17 cellular contexts compared by ENCODE assay signal in genomic region chr7:155460926-155461613, GRCh38. TPM values are rescaled to one million over a fixed set of nuclear protein-coding genes. Genes with fewer than 3 reads are reported as not detected.
DNase-seq lines count a peak whose midpoint lies in the region; ATAC-seq and TF ChIP-seq lines count a peak whose summit lies in the region.
"Had no signal": no experiment of that assay in that cellular context is flagged by ENCODE, and none has a peak within 500 bp of the region (broad histone marks: within the 10 kb centered on the region; RNA-seq: fewer than 3 reads in every experiment).

No MANE protein-coding gene starts in this region.

- H3K27ac Mint-ChIP-seq in stimulated activated naive CD8-positive, alpha-beta T cell treated with anti-CD3 and anti-CD28 coated beads, Interleukin-15, amount 100 ng/mL, for 72 hours, result no peak overlapping the region
- no peak overlapping the region for H3K27ac Mint-ChIP-seq in neural crest cell (ENCODE audit: unreplicated experiment)

- H3K27me3 Mint-ChIP-seq in stimulated activated naive CD8-positive, alpha-beta T cell treated with anti-CD3 and anti-CD28 coated beads, Interleukin-15, amount 100 ng/mL, for 72 hours, result peaks cover 95% of the 10 kb centered on the region
- H3K27me3 Mint-ChIP-seq in neural crest cell (ENCODE audit: low read depth), result peaks cover 92% of the 10 kb centered on the region

- peaks cover 63% of the 10 kb centered on the region for H3K4me1 Mint-ChIP-seq in stimulated activated naive CD8-positive, alpha-beta T cell treated with anti-CD3 and anti-CD28 coated beads, Interleukin-15, amount 100 ng/mL, for 72 hours
- H3K4me1 Mint-ChIP-seq in neural crest cell, result peaks cover 23% of the 10 kb centered on the region

- H3K4me3 Mint-ChIP-seq in stimulated activated naive CD8-positive, alpha-beta T cell treated with anti-CD3 and anti-CD28 coated beads, Interleukin-15, amount 100 ng/mL, for 72 hours, result no peak overlapping the region
- peak overlapping the region; percentile 54 for H3K4me3 Mint-ChIP-seq in neural crest cell

- ATAC-seq in stimulated activated naive CD8-positive, alpha-beta T cell treated with anti-CD3 and anti-CD28 coated beads, Interleukin-15, amount 100 ng/mL, for 72 hours, result peak; percentile 11
- ATAC-seq in stimulated activated naive CD8-positive, alpha-beta T cell treated with anti-CD3 and anti-CD28 coated beads, Interleukin-15, Interleukin-2, amounts not matched to agents 100 U/mL and 50 U/mL, for 24 hours, result no peak
- no peak for ATAC-seq in HG03280 (IDR thresholded peaks at IDR 0.05; ENCODE audit: unreplicated experiment)
- ATAC-seq in GM18520 (IDR thresholded peaks at IDR 0.05; ENCODE audit: unreplicated experiment), result no peak
- ATAC-seq in HG03097 (IDR thresholded peaks at IDR 0.05; ENCODE audit: low FRiP score, unreplicated experiment), result no peak
- ATAC-seq: A549, Right ventricle myocardium inferior had no signal

- peaks cover 2% of the 10 kb centered on the region for H3K36me3 Mint-ChIP-seq in neural crest cell (ENCODE audit: low read depth)

- H3K9me3 Mint-ChIP-seq in stimulated activated naive CD8-positive, alpha-beta T cell treated with anti-CD3 and anti-CD28 coated beads, Interleukin-15, amount 100 ng/mL, for 72 hours, result no peaks in the 10 kb centered on the region
- no peaks in the 10 kb centered on the region for H3K9me3 Mint-ChIP-seq in neural crest cell

- TF ChIP-seq CTCF in neural crest cell (conservative IDR thresholded peaks at IDR 0.05), result no peak

- no peak for DNase-seq in stimulated activated naive CD8-positive, alpha-beta T cell treated with anti-CD3 and anti-CD28 coated beads, Interleukin-15, amount 100 ng/mL, for 72 hours
- no peak for DNase-seq in stimulated activated naive CD8-positive, alpha-beta T cell treated with anti-CD3 and anti-CD28 coated beads, Interleukin-15, Interleukin-2, amounts not matched to agents 100 U/mL and 50 U/mL, for 24 hours
- DNase-seq in cerebellar cortex (ENCODE audit: low spot score), result peak; percentile 25
- DNase-seq in neural crest cell (ENCODE audit: low read depth, low spot score), result no peak
- DNase-seq in RKO (ENCODE audit: low spot score), result no peak
- DNase-seq: GF-D8, HCEC 1CT, KG1, NCI-H1417 treated with DMSO at 0.1 percent for 48 hours, NCI-H1930, NCI-H748 treated with DMSO at 0.1 percent for 48 hours, PC-9 had no signal

RNA-seq across cellular contexts. Expression of gene EN2, which starts 3.1 kb away (rescaled TPM):
- 7.2 and 8.2 TPM in 2 replicates for total RNA-seq in neural crest cell
- total RNA-seq: PC-9 had no signal
